Comparison of ENCODE assay signal across 17 cellular contexts in the genomic region with DNA sequence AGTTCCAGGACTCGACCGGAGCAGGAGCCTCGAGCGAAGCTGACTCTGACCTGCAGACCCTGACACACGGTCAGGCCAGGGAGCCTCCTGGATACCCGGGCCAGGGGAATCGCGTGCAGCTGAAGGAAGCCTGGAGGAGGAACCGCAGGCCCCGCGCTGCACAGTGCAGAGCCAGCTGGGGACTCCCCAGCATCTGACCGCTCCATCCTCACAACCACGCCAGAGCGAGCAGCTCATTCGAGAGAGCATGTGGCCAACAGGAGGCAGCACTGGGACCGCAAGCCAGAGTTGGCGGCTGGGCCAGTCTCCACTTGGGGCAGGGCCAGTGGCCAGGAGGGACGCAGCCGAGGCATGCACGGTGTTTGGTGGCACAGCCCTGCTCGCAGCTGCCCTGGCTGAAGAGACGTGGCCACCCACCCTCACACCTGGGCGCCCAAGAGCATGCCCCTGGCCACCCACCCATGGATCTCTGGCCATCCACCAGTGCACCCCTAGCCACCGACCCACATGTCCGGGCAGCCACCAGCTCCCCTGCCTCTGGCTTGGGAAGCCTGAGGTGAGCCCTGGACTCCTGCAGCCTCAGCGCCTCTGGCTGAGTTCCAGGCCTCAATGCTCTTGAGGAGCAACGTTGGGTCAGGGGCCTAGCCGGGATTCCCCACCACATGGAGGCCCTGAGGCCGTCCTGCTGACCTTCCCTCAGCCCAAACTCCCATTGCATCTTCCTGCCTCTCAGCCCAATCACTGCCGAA.
A peak's percentile ranks its signal among the peaks of the same experiment; 100 is the strongest.
DNase-seq lines count a peak whose midpoint lies in the region; ATAC-seq, FAIRE-seq and TF ChIP-seq lines count a peak whose summit lies in the region.
"Had no signal": no experiment of that assay in that cellular context is flagged by ENCODE, and none has a peak within 500 bp of the region (broad histone marks: within the 10 kb centered on the region; RNA-seq: fewer than 3 reads in every experiment).

No MANE protein-coding gene starts in this region.

- no TSS peak for BruUV-seq in Panc1 (replicated peaks; lab: Mats Ljungman, UMichigan)

- CTCF ChIA-PET in Panc1 (lab: Charles Lee), result interaction anchor here (0.8 to 1.0 kb wide), 2 partner anchors 9 to 39 kb away, joined by 3 read pairs; no protein-coding TSS in a partner anchor

- in situ Hi-C loops in ACHN (cut with HindIII; ENCODE audit: low pct_ligation_motif_present, low pct_unique_long_range_greater_than_20kb, low sequenced_read_pairs) (no loop called here), Panc1 (cut with HindIII; ENCODE audit: low pct_unique_long_range_greater_than_20kb, low sequenced_read_pairs) (no loop called here)

- H3K4me3 ChIP-seq in Panc1 (ENCODE audit: low read depth in 2 of 2, low read length in 2 of 2) (no peak overlapping the region), fibroblast of villous mesenchyme (ENCODE audit: low read depth, low read length) (no peak overlapping the region)
- H3K4me3 ChIP-seq: cardiac muscle cell, mucosa of descending colon, transverse colon had no signal

- TF ChIP-seq CTCF in GM12873 (IDR thresholded peaks at IDR 0.05; ENCODE audit: insufficient read depth, low read depth, low read length, missing control alignments) (peak; percentile 14), Panc1 (IDR thresholded peaks at IDR 0.05) (no peak), fibroblast of villous mesenchyme (IDR thresholded peaks at IDR 0.05; ENCODE audit: insufficient read depth, low read depth, low read length) (peak; percentile 4)

- no peak for FAIRE-seq in HTR-8/SVneo (lab: Jason Lieb, UNC)
- FAIRE-seq: GM12892, keratinocyte had no signal

- H3K9me3 ChIP-seq in Panc1 (ENCODE audit: control insufficient read depth, insufficient read depth, low read depth, low read length), result no peaks in the 10 kb centered on the region
- H3K9me3 ChIP-seq: mucosa of descending colon, transverse colon had no signal

- ATAC-seq in Panc1, result peak; percentile 58; the same call in 1 of the 2 replicates
- ATAC-seq in activated CD4-positive, CD25-positive, alpha-beta regulatory T cell treated with anti-CD3 and anti-CD28 coated beads, Interleukin-2, amount 50 U/mL, for 24 hours, result no peak
- ATAC-seq: mucosa of descending colon had no signal

- POLR2A ChIA-PET in Panc1 (lab: Charles Lee), result interaction anchor here (0.6 kb wide), 1 partner anchor 366 kb away, joined by 3 read pairs; no protein-coding TSS in a partner anchor

- no peaks in the 10 kb centered on the region for H3K27me3 ChIP-seq in Panc1 (ENCODE audit: control insufficient read depth, insufficient read depth, low read length)
- H3K27me3 ChIP-seq: cardiac muscle cell, transverse colon had no signal

- intact Hi-C loops in Panc1 (cut with micrococcal nuclease; ENCODE audit: unreplicated experiment), result no loop called here

- no peak overlapping the region for H3K27ac ChIP-seq in Panc1 (ENCODE audit: low read length)
- H3K27ac ChIP-seq: cardiac muscle cell, transverse colon had no signal

- H3K4me1 ChIP-seq in Panc1 (ENCODE audit: control insufficient read depth, insufficient read depth, low read length), result peaks cover 18% of the 10 kb centered on the region
- H3K4me1 ChIP-seq: transverse colon had no signal

- peak; percentile 11 for DNase-seq in ACHN
- DNase-seq in Panc1 (ENCODE audit: low read depth, low spot score), result no peak
- DNase-seq in fibroblast of villous mesenchyme (ENCODE audit: low read depth), result no peak
- DNase-seq in HCEC 1CT, result no peak
- DNase-seq in HTR-8/SVneo (ENCODE audit: insufficient read length, low spot score), result no peak
- no peak for DNase-seq in NCI-H1436 treated with DMSO at 0.1 percent for 48 hours (lab: John Stamatoyannopoulos, UW)
- DNase-seq: activated naive CD4-positive, alpha-beta T cell treated with anti-CD3 and anti-CD28 coated beads, Interleukin-2, amount 10 ng/mL, durations not matched to agents 7 days and 5 days; mucosa of descending colon; NCI-H2029; NCI-H748 treated with DMSO at 0.1 percent for 48 hours; SHP77; transverse colon had no signal

- no peaks in the 10 kb centered on the region for H3K36me3 ChIP-seq in Panc1 (ENCODE audit: control insufficient read depth, insufficient read depth, low read length)
- H3K36me3 ChIP-seq: cardiac muscle cell, transverse colon had no signal
